Comparison of ENCODE assay signal across 1 cellular context in genomic region chr17:42513686-42514085, GRCh38.
TF ChIP-seq lines count a peak whose summit lies in the region.

No MANE protein-coding gene starts in this region.

TF ChIP-seq in GM23338, 12 proteins besides CTCF, POLR2A, EP300 and RAD21:
- TF ChIP-seq ZNF114 (CRISPR knock-in tag; IDR thresholded peaks at IDR 0.05) (no peak), ETS1 (IDR thresholded peaks at IDR 0.05) (no peak), NANOG (IDR thresholded peaks at IDR 0.05; ENCODE audit: borderline replicate concordance) (no peak), EZH2phosphoT487 (IDR thresholded peaks at IDR 0.05; ENCODE audit: unreplicated experiment) (no peak), ZNF462 (CRISPR knock-in tag; IDR thresholded peaks at IDR 0.05) (no peak), JUNB (IDR thresholded peaks at IDR 0.05; ENCODE audit: unreplicated experiment) (no peak), CREB1 (CRISPR knock-in tag; IDR thresholded peaks at IDR 0.05; ENCODE audit: low read depth) (no peak), POLR2AphosphoS5 (IDR thresholded peaks at IDR 0.05; ENCODE audit: low read depth) (no peak), EZH2 (IDR thresholded peaks at IDR 0.05; ENCODE audit: low read depth, unreplicated experiment) (no peak), STAT1 (IDR thresholded peaks at IDR 0.05; ENCODE audit: unreplicated experiment) (no peak), ZNF331 (CRISPR knock-in tag; IDR thresholded peaks at IDR 0.05; ENCODE audit: low read depth) (no peak)
- TF ChIP-seq, protein P1, sequence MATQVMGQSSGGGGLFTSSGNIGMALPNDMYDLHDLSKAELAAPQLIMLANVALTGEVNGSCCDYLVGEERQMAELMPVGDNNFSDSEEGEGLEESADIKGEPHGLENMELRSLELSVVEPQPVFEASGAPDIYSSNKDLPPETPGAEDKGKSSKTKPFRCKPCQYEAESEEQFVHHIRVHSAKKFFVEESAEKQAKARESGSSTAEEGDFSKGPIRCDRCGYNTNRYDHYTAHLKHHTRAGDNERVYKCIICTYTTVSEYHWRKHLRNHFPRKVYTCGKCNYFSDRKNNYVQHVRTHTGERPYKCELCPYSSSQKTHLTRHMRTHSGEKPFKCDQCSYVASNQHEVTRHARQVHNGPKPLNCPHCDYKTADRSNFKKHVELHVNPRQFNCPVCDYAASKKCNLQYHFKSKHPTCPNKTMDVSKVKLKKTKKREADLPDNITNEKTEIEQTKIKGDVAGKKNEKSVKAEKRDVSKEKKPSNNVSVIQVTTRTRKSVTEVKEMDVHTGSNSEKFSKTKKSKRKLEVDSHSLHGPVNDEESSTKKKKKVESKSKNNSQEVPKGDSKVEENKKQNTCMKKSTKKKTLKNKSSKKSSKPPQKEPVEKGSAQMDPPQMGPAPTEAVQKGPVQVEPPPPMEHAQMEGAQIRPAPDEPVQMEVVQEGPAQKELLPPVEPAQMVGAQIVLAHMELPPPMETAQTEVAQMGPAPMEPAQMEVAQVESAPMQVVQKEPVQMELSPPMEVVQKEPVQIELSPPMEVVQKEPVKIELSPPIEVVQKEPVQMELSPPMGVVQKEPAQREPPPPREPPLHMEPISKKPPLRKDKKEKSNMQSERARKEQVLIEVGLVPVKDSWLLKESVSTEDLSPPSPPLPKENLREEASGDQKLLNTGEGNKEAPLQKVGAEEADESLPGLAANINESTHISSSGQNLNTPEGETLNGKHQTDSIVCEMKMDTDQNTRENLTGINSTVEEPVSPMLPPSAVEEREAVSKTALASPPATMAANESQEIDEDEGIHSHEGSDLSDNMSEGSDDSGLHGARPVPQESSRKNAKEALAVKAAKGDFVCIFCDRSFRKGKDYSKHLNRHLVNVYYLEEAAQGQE (IDR thresholded peaks at IDR 0.05; ENCODE audit: unreplicated experiment), result no peak
TF ChIP-seq in GM23338: peak in this region for 0.
